Comparison of ENCODE assay signal across 24 cellular contexts in genomic region chr2:217559084-217559483, GRCh38.
A peak's percentile ranks its signal among the peaks of the same experiment; 100 is the strongest.
DNase-seq lines count a peak whose midpoint lies in the region; ATAC-seq lines count a peak whose summit lies in the region.
"Had no signal": no experiment of that assay in that cellular context is flagged by ENCODE, and none has a peak within 500 bp of the region (broad histone marks: within the 10 kb centered on the region; RNA-seq: fewer than 3 reads in every experiment).

No MANE protein-coding gene starts in this region.

- DNase-seq in COLO829 (ENCODE audit: low spot score) (peak; percentile 94), Kasumi-1 (lab: John Stamatoyannopoulos, UW) (peak; percentile 2 to 28), OCI-M1 (lab: John Stamatoyannopoulos, UW) (peak; percentile 61), epidermal melanocyte (ENCODE audit: insufficient read length, low spot score) (peak; percentile 53), NCI-H128 (lab: John Stamatoyannopoulos, UW; ENCODE audit: unreplicated experiment) (no peak), trophoblast cell (no peak)
- DNase-seq in activated T-cell treated with anti-CD3 and anti-CD28 coated beads, Interleukin-2, amount 50 U/mL, for 72 hours, result no peak
- DNase-seq: CD4-positive, CD25-positive, alpha-beta regulatory T cell; DMS53; GM23248; H7; NCI-H1417; NCI-H1694; NCI-H2029 treated with DMSO at 0.1 percent for 48 hours; NCI-H2227 treated with DMSO at 0.1 percent for 48 hours; NCI-H526 treated with DMSO at 0.1 percent for 48 hours; PC-3; SW 1271 had no signal

- no peak overlapping the region for H4K8ac ChIP-seq in trophoblast cell (ENCODE audit: low read depth, low read length)

- H2BK120ac ChIP-seq in trophoblast cell (ENCODE audit: insufficient read depth, low read length, poor library complexity), result no peak overlapping the region

- ATAC-seq in activated T-cell treated with anti-CD3 and anti-CD28 coated beads, Interleukin-2, amount 50 U/mL, for 72 hours (replicated peaks in 1 of 2), result no peak
- ATAC-seq in HG02623 (IDR thresholded peaks at IDR 0.05; ENCODE audit: unreplicated experiment), result no peak
- ATAC-seq: PC-3, Right ventricle myocardium inferior had no signal

- H3K27me3 Mint-ChIP-seq in activated T-cell treated with anti-CD3 and anti-CD28 coated beads, Interleukin-2, amount 50 U/mL, for 72 hours (ENCODE audit: low read depth), result no peaks in the 10 kb centered on the region
- H3K27me3 Mint-ChIP-seq: CD4-positive, CD25-positive, alpha-beta regulatory T cell had no signal

- H4K12ac ChIP-seq in trophoblast cell (ENCODE audit: low read depth, low read length), result no peak overlapping the region

- WGBS in trophoblast cell (ENCODE audit: extremely low coverage, insufficient coverage, insufficient read length), result no CpG with 5 or more reads among the region's 2 CpGs

- H3K4me3 Mint-ChIP-seq in activated T-cell treated with anti-CD3 and anti-CD28 coated beads, Interleukin-2, amount 50 U/mL, for 72 hours, result no peak overlapping the region
- H3K4me3 Mint-ChIP-seq: CD4-positive, CD25-positive, alpha-beta regulatory T cell; T-helper 1 cell treated with Interleukin-12 subunit alpha and Interleukin-12 subunit beta and Interleukin-4 antibody, amounts not matched to agents 30 μg/mL and 1 μg/mL, for 36 hours had no signal

- no peak overlapping the region for H2AFZ ChIP-seq in trophoblast cell (ENCODE audit: insufficient read depth, low read length, poor library complexity)
- H2AFZ ChIP-seq: GM23248 had no signal

- H3K9ac ChIP-seq in trophoblast cell (ENCODE audit: low read length), result no peak overlapping the region
- H3K9ac ChIP-seq: BLaER1, GM23248, KMS-11 had no signal

- peaks cover 0 to 4% of the 10 kb centered on the region in 2 donors for H3K36me3 Mint-ChIP-seq in activated T-cell treated with anti-CD3 and anti-CD28 coated beads, Interleukin-2, amount 50 U/mL, for 72 hours (ENCODE audit: insufficient read depth in 2 of 2)

- H3K27ac ChIP-seq in trophoblast cell (ENCODE audit: low read depth, low read length), result no peak overlapping the region
- H3K27ac ChIP-seq: BLaER1, GM23248, KMS-11, SK-N-MC had no signal

- peaks cover 2% of the 10 kb centered on the region for H3K79me1 ChIP-seq in trophoblast cell (ENCODE audit: low read length)

- no peak overlapping the region for H2BK12ac ChIP-seq in trophoblast cell (ENCODE audit: low read length)

- peaks cover 2% of the 10 kb centered on the region for H3K9me3 ChIP-seq in trophoblast cell (ENCODE audit: insufficient read depth, low read depth, low read length)

- H3K4me3 ChIP-seq in trophoblast cell (ENCODE audit: low read depth, low read length), result no peak overlapping the region
- H3K4me3 ChIP-seq: BLaER1, GM23248, SK-N-MC had no signal

- H3K23ac ChIP-seq in trophoblast cell (ENCODE audit: low read length), result no peak overlapping the region

- no peak overlapping the region for H3K18ac ChIP-seq in trophoblast cell (ENCODE audit: low read length)

- H2AK5ac ChIP-seq in trophoblast cell (ENCODE audit: low read length), result no peak overlapping the region

- no peak overlapping the region for H3K4ac ChIP-seq in trophoblast cell (ENCODE audit: low read depth, low read length)

- H3K14ac ChIP-seq in trophoblast cell (ENCODE audit: low read length), result no peak overlapping the region

- no peak overlapping the region for H3K27ac Mint-ChIP-seq in activated T-cell treated with anti-CD3 and anti-CD28 coated beads, Interleukin-2, amount 50 U/mL, for 72 hours
- H3K27ac Mint-ChIP-seq: CD4-positive, CD25-positive, alpha-beta regulatory T cell; T-helper 1 cell treated with Interleukin-12 subunit alpha and Interleukin-12 subunit beta and Interleukin-4 antibody, amounts not matched to agents 30 μg/mL and 1 μg/mL, for 36 hours had no signal

- H3K4me1 Mint-ChIP-seq in activated T-cell treated with anti-CD3 and anti-CD28 coated beads, Interleukin-2, amount 50 U/mL, for 72 hours (ENCODE audit: low read depth), result peaks cover 10% of the 10 kb centered on the region

- peaks cover 0 to 6% of the 10 kb centered on the region in 2 experiments for H3K4me1 ChIP-seq in trophoblast cell (ENCODE audit: control insufficient read depth in 1 of 2, insufficient read depth in 2 of 2, low read length in 2 of 2)

- H3K4me2 ChIP-seq in trophoblast cell (ENCODE audit: low read length), result no peak overlapping the region
- H3K4me2 ChIP-seq: BLaER1, KMS-11 had no signal

- H3K27me3 ChIP-seq in trophoblast cell (ENCODE audit: insufficient read depth, low read length), result no peaks in the 10 kb centered on the region
- H3K27me3 ChIP-seq: BLaER1 had no signal

- H2BK5ac ChIP-seq in trophoblast cell (ENCODE audit: low read depth, low read length, poor library complexity), result no peak overlapping the region

- no peak overlapping the region for H4K91ac ChIP-seq in trophoblast cell (ENCODE audit: low read depth, low read length)

- peaks cover 0 to 2% of the 10 kb centered on the region in 2 donors for H3K9me3 Mint-ChIP-seq in activated T-cell treated with anti-CD3 and anti-CD28 coated beads, Interleukin-2, amount 50 U/mL, for 72 hours

- H3K36me3 ChIP-seq in trophoblast cell (ENCODE audit: control insufficient read depth in 1 of 2, insufficient read depth in 2 of 2, low read length in 2 of 2), result no peaks in the 10 kb centered on the region
- H3K36me3 ChIP-seq: BLaER1 had no signal

- no peaks in the 10 kb centered on the region for H3K79me2 ChIP-seq in trophoblast cell (ENCODE audit: control insufficient read depth, insufficient read depth, low read length, poor library complexity)

Comparison
In these comparisons a context has a peak if more than half of its experiments do, and no peak if none do; other contexts are left out.
1. DNase-seq: peak in COLO829 (single experiment), Kasumi-1 (2 of 2), OCI-M1 (single experiment) and epidermal melanocyte (single experiment); none in NCI-H128 (single experiment), activated T-cell treated with anti-CD3 and anti-CD28 coated beads, Interleukin-2, amount 50 U/mL, for 72 hours (0 of 2) and trophoblast cell (0 of 2).